ENCODE assay signal across 29 cellular contexts in the genomic region with DNA sequence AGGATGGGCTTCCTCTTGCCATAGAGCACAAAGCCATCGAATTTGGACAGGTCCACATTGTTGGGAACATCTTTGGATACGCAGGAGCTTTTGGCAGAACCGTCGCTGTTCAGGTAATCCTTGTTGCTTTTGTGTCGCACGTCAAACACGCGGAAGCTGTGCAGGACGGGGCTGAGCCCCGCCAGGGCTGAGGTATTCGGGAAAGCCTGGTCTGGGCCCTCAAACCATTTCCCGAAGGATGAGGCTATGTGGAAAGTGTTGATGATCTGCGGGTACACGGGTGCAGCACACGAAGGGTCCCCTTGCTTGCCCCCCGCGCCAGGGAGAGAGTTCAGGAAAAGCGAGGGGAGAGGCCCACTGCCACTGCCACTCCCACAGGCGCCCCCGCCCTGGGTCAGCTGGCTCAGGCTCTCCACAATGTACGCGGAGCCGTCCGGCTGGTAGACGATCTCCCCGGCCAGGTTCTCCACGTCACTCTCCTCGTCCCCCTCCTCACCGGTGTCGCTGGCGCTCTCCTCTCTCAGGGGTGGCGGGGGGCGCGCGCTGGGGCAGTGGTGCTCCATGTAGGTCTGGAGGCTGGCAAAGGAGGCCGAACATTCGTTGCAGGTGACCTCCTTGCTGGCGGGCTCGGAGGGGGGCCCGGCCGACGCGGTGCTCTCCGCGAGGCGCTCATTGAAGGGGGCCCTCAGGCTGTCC.
"Had no signal": no experiment of that assay in that cellular context is flagged by ENCODE, and none has a peak within 500 bp of the region (broad histone marks: within the 10 kb centered on the region; RNA-seq: fewer than 3 reads in every experiment).

No MANE protein-coding gene starts in this region.

- ATAC-seq: activated CD4-positive, alpha-beta T cell treated with anti-CD3 and anti-CD28 coated beads for 36 hours; activated CD8-positive, alpha-beta memory T cell treated with anti-CD3 and anti-CD28 coated beads, Interleukin-2, amount 10 ng/mL, durations not matched to agents 7 days and 5 days; activated CD8-positive, alpha-beta T cell treated with anti-CD3 and anti-CD28 coated beads, Interleukin-2, amount 10 ng/mL, durations not matched to agents 7 days and 5 days; activated naive CD4-positive, alpha-beta T cell treated with anti-CD3 and anti-CD28 coated beads, Interleukin-2, amount 50 U/mL, for 72 hours; activated T-cell treated with anti-CD3 and anti-CD28 coated beads, Interleukin-2, amount 50 U/mL, for 72 hours; esophagus mucosa had no signal

- H3K4me3 ChIP-seq: ascending aorta, breast epithelium, cardiac muscle cell, colonic mucosa had no signal

- H3K27me3 ChIP-seq: ascending aorta, breast epithelium, cardiac muscle cell, colonic mucosa had no signal

- H3K4me3 Mint-ChIP-seq: activated CD4-positive, alpha-beta memory T cell treated with anti-CD3 and anti-CD28 coated beads for 36 hours; activated CD4-positive, alpha-beta T cell treated with anti-CD3 and anti-CD28 coated beads for 36 hours; activated CD4-positive, alpha-beta T cell treated with anti-CD3 and anti-CD28 coated beads, Interleukin-2, amount 10 ng/mL, durations not matched to agents 24 days and 14 days; activated CD8-positive, alpha-beta memory T cell treated with anti-CD3 and anti-CD28 coated beads, Interleukin-2, amount 10 ng/mL, durations not matched to agents 7 days and 5 days; activated CD8-positive, alpha-beta T cell treated with anti-CD3 and anti-CD28 coated beads, Interleukin-2, amount 10 ng/mL, durations not matched to agents 7 days and 5 days; activated naive CD4-positive, alpha-beta T cell treated with anti-CD3 and anti-CD28 coated beads, Interleukin-2, amount 10 ng/mL, durations not matched to agents 7 days and 5 days; activated naive CD8-positive, alpha-beta T cell treated with anti-CD3 and anti-CD28 coated beads, Interleukin-2, amount 10 ng/mL, durations not matched to agents 7 days and 5 days; activated T-cell treated with anti-CD3 and anti-CD28 coated beads, Interleukin-2, amount 50 U/mL, for 24 hours; activated T-cell treated with anti-CD3 and anti-CD28 coated beads, Interleukin-2, amount 50 U/mL, for 72 hours; brain had no signal

- DNase-seq: activated CD4-positive, alpha-beta memory T cell treated with anti-CD3 and anti-CD28 coated beads for 36 hours; activated CD4-positive, alpha-beta T cell treated with anti-CD3 and anti-CD28 coated beads for 36 hours; activated CD4-positive, alpha-beta T cell treated with anti-CD3 and anti-CD28 coated beads, Interleukin-2, amount 10 ng/mL, durations not matched to agents 24 days and 14 days; activated CD4-positive, CD25-positive, alpha-beta regulatory T cell; activated CD4-positive, CD25-positive, alpha-beta regulatory T cell treated with anti-CD3 and anti-CD28 coated beads, Interleukin-2, amount 50 U/mL, for 72 hours; activated CD8-positive, alpha-beta memory T cell treated with anti-CD3 and anti-CD28 coated beads, Interleukin-2, amount 10 ng/mL, durations not matched to agents 7 days and 5 days; activated CD8-positive, alpha-beta memory T cell treated with anti-CD3 and anti-CD28 coated beads, Interleukin-2, amount 50 U/mL, for 48 hours; activated CD8-positive, alpha-beta T cell treated with anti-CD3 and anti-CD28 coated beads, Interleukin-2, amount 10 ng/mL, durations not matched to agents 7 days and 5 days; activated gamma-delta T cell; activated naive CD4-positive, alpha-beta T cell; activated naive CD4-positive, alpha-beta T cell treated with anti-CD3 and anti-CD28 coated beads, Interleukin-2, amount 10 ng/mL, durations not matched to agents 7 days and 5 days; activated naive CD8-positive, alpha-beta T cell treated with anti-CD3 and anti-CD28 coated beads, Interleukin-2, amount 10 ng/mL, durations not matched to agents 7 days and 5 days; activated T-cell treated with anti-CD3 and anti-CD28 coated beads for 4 hours; activated T-cell treated with anti-CD3 and anti-CD28 coated beads, Interleukin-2, amount 50 U/mL, for 24 hours; activated T-cell treated with anti-CD3 and anti-CD28 coated beads, Interleukin-2, amount 50 U/mL, for 72 hours; central memory CD4-positive, alpha-beta T cell; cerebellar nuclear complex; colonic mucosa; effector CD8-positive, alpha-beta T cell; foreskin fibroblast; T-helper 2 cell had no signal

- H3K27ac Mint-ChIP-seq: activated CD4-positive, alpha-beta memory T cell treated with anti-CD3 and anti-CD28 coated beads for 36 hours; activated CD4-positive, alpha-beta T cell treated with anti-CD3 and anti-CD28 coated beads for 36 hours; activated CD4-positive, alpha-beta T cell treated with anti-CD3 and anti-CD28 coated beads, Interleukin-2, amount 10 ng/mL, durations not matched to agents 24 days and 14 days; activated CD8-positive, alpha-beta memory T cell treated with anti-CD3 and anti-CD28 coated beads, Interleukin-2, amount 10 ng/mL, durations not matched to agents 7 days and 5 days; activated CD8-positive, alpha-beta T cell treated with anti-CD3 and anti-CD28 coated beads, Interleukin-2, amount 10 ng/mL, durations not matched to agents 7 days and 5 days; activated naive CD4-positive, alpha-beta T cell treated with anti-CD3 and anti-CD28 coated beads, Interleukin-2, amount 10 ng/mL, durations not matched to agents 7 days and 5 days; activated naive CD4-positive, alpha-beta T cell treated with anti-CD3 and anti-CD28 coated beads, Interleukin-2, amount 50 U/mL, for 72 hours; activated naive CD8-positive, alpha-beta T cell treated with anti-CD3 and anti-CD28 coated beads, Interleukin-2, amount 10 ng/mL, durations not matched to agents 7 days and 5 days; activated T-cell treated with anti-CD3 and anti-CD28 coated beads, Interleukin-2, amount 50 U/mL, for 24 hours; activated T-cell treated with anti-CD3 and anti-CD28 coated beads, Interleukin-2, amount 50 U/mL, for 72 hours had no signal

- H3K27me3 Mint-ChIP-seq: activated CD4-positive, alpha-beta memory T cell treated with anti-CD3 and anti-CD28 coated beads for 36 hours; activated CD4-positive, alpha-beta T cell treated with anti-CD3 and anti-CD28 coated beads for 36 hours; activated CD8-positive, alpha-beta memory T cell treated with anti-CD3 and anti-CD28 coated beads, Interleukin-2, amount 10 ng/mL, durations not matched to agents 7 days and 5 days; activated T-cell treated with anti-CD3 and anti-CD28 coated beads, Interleukin-2, amount 50 U/mL, for 24 hours had no signal

- H3K9me3 ChIP-seq: ascending aorta, breast epithelium, colonic mucosa had no signal

- H3K36me3 ChIP-seq: breast epithelium, colonic mucosa had no signal

- FAIRE-seq: endometrium, frontal cortex had no signal

- H3K36me3 Mint-ChIP-seq: activated CD4-positive, alpha-beta memory T cell treated with anti-CD3 and anti-CD28 coated beads for 36 hours; activated CD8-positive, alpha-beta memory T cell treated with anti-CD3 and anti-CD28 coated beads, Interleukin-2, amount 10 ng/mL, durations not matched to agents 7 days and 5 days; activated naive CD4-positive, alpha-beta T cell treated with anti-CD3 and anti-CD28 coated beads, Interleukin-2, amount 10 ng/mL, durations not matched to agents 7 days and 5 days; activated naive CD8-positive, alpha-beta T cell treated with anti-CD3 and anti-CD28 coated beads, Interleukin-2, amount 10 ng/mL, durations not matched to agents 7 days and 5 days had no signal

- H3K4me1 Mint-ChIP-seq: activated CD4-positive, alpha-beta T cell treated with anti-CD3 and anti-CD28 coated beads for 36 hours; activated CD4-positive, alpha-beta T cell treated with anti-CD3 and anti-CD28 coated beads, Interleukin-2, amount 10 ng/mL, durations not matched to agents 24 days and 14 days; activated CD8-positive, alpha-beta memory T cell treated with anti-CD3 and anti-CD28 coated beads, Interleukin-2, amount 10 ng/mL, durations not matched to agents 7 days and 5 days; activated naive CD8-positive, alpha-beta T cell treated with anti-CD3 and anti-CD28 coated beads, Interleukin-2, amount 10 ng/mL, durations not matched to agents 7 days and 5 days had no signal

- H3K4me1 ChIP-seq: breast epithelium, colonic mucosa had no signal

- H3K9me3 Mint-ChIP-seq: activated CD4-positive, alpha-beta T cell treated with anti-CD3 and anti-CD28 coated beads, Interleukin-2, amount 10 ng/mL, durations not matched to agents 24 days and 14 days; activated T-cell treated with anti-CD3 and anti-CD28 coated beads, Interleukin-2, amount 50 U/mL, for 24 hours; activated T-cell treated with anti-CD3 and anti-CD28 coated beads, Interleukin-2, amount 50 U/mL, for 72 hours had no signal

- H3K27ac ChIP-seq: ascending aorta, breast epithelium, cardiac muscle cell, colonic mucosa had no signal
